Comparison of ENCODE assay signal across 31 cellular contexts in genomic region chr16:4599037-4599436, GRCh38. TPM values are rescaled to one million over a fixed set of nuclear protein-coding genes. Genes with fewer than 3 reads are reported as not detected.
"Had no signal": no experiment of that assay in that cellular context is flagged by ENCODE, and none has a peak within 500 bp of the region (broad histone marks: within the 10 kb centered on the region; RNA-seq: fewer than 3 reads in every experiment).

No MANE protein-coding gene starts in this region.

- DNase-seq: activated CD4-positive, alpha-beta memory T cell treated with anti-CD3 and anti-CD28 coated beads for 36 hours; activated CD4-positive, alpha-beta T cell treated with anti-CD3 and anti-CD28 coated beads for 36 hours; activated CD4-positive, alpha-beta T cell treated with anti-CD3 and anti-CD28 coated beads, Interleukin-2, amount 10 ng/mL, durations not matched to agents 24 days and 14 days; activated CD4-positive, CD25-positive, alpha-beta regulatory T cell; activated CD4-positive, CD25-positive, alpha-beta regulatory T cell treated with anti-CD3 and anti-CD28 coated beads, Interleukin-2, amount 50 U/mL, for 72 hours; activated CD8-positive, alpha-beta memory T cell treated with anti-CD3 and anti-CD28 coated beads, Interleukin-2, amount 10 ng/mL, durations not matched to agents 7 days and 5 days; activated CD8-positive, alpha-beta memory T cell treated with anti-CD3 and anti-CD28 coated beads, Interleukin-2, amount 50 U/mL, for 4 hours; activated CD8-positive, alpha-beta T cell treated with anti-CD3 and anti-CD28 coated beads, Interleukin-2, amount 10 ng/mL, durations not matched to agents 7 days and 5 days; activated effector memory CD4-positive, alpha-beta T cell treated with Interleukin-2 at 50 U/mL for 16 hours; activated gamma-delta T cell treated with Interleukin-2 at 50 U/mL for 16 hours; activated naive CD4-positive, alpha-beta T cell treated with anti-CD3 and anti-CD28 coated beads, Interleukin-2, amount 50 U/mL, for 16 hours; activated naive CD4-positive, alpha-beta T cell treated with Interleukin-2 at 50 U/mL for 16 hours; activated T-cell treated with anti-CD3 and anti-CD28 coated beads, Interleukin-2, amount 50 U/mL, for 24 hours; amniotic stem cell; anterior cingulate cortex; brain microvascular endothelial cell; cortex of kidney; dermis blood vessel endothelial cell; effector CD4-positive, alpha-beta T cell; effector memory CD8-positive, alpha-beta T cell; erythroblast; foreskin keratinocyte; gastrocnemius medialis; heart right ventricle; T-cell; T-helper 17 cell; T1000; WERI-Rb-1 had no signal

- H3K27ac ChIP-seq: brain microvascular endothelial cell, esophagus muscularis mucosa, foreskin keratinocyte, gastrocnemius medialis, heart right ventricle, WERI-Rb-1 had no signal

- ATAC-seq: activated CD4-positive, alpha-beta T cell treated with anti-CD3 and anti-CD28 coated beads for 36 hours; activated CD8-positive, alpha-beta memory T cell treated with anti-CD3 and anti-CD28 coated beads, Interleukin-2, amount 10 ng/mL, durations not matched to agents 7 days and 5 days; activated CD8-positive, alpha-beta T cell treated with anti-CD3 and anti-CD28 coated beads, Interleukin-2, amount 10 ng/mL, durations not matched to agents 7 days and 5 days; activated T-helper 17 cell treated with anti-CD3 and anti-CD28 coated beads, Interleukin-2, amount 50 U/mL, for 72 hours; effector memory CD8-positive, alpha-beta T cell; foreskin keratinocyte; gastrocnemius medialis; heart right ventricle; T-cell; T-helper 17 cell had no signal

- H3K4me1 ChIP-seq: foreskin keratinocyte had no signal

- H3K9me3 ChIP-seq: esophagus muscularis mucosa, gastrocnemius medialis, heart right ventricle had no signal

- H3K4me3 ChIP-seq: esophagus muscularis mucosa, gastrocnemius medialis, heart right ventricle had no signal

- H3K36me3 ChIP-seq: brain microvascular endothelial cell, esophagus muscularis mucosa, gastrocnemius medialis, heart right ventricle, WERI-Rb-1 had no signal

RNA-seq across cellular contexts. Expression of gene C16orf96, which starts 42.9 kb away (rescaled TPM):
- total RNA-seq: activated CD4-positive, alpha-beta T cell treated with anti-CD3 and anti-CD28 coated beads, Interleukin-2, amount 10 ng/mL, durations not matched to agents 24 days and 14 days; activated T-helper 17 cell treated with anti-CD3 and anti-CD28 coated beads, Interleukin-2, amount 50 U/mL, for 72 hours; bronchial epithelial cell; dermis blood vessel endothelial cell; esophagus muscularis mucosa; foreskin keratinocyte had no signal
- polyA plus RNA-seq: foreskin keratinocyte had no signal
